Comparison of ENCODE assay signal across 9 cellular contexts in genomic region chr10:7417103-7417623, GRCh38. TPM values are rescaled to one million over a fixed set of nuclear protein-coding genes. Genes with fewer than 3 reads are reported as not detected.
A peak's percentile ranks its signal among the peaks of the same experiment; 100 is the strongest.
DNase-seq lines count a peak whose midpoint lies in the region; ATAC-seq and TF ChIP-seq lines count a peak whose summit lies in the region.
"Had no signal": no experiment of that assay in that cellular context is flagged by ENCODE, and none has a peak within 500 bp of the region (broad histone marks: within the 10 kb centered on the region; RNA-seq: fewer than 3 reads in every experiment).

No MANE protein-coding gene starts in this region.

- H3K9me3 Mint-ChIP-seq in type B pancreatic cell, result no peaks in the 10 kb centered on the region
- H3K9me3 Mint-ChIP-seq: activated T-cell treated with anti-CD3 and anti-CD28 coated beads, Interleukin-2, amount 50 U/mL, for 4 hours had no signal

- no peaks in the 10 kb centered on the region for H3K4me1 Mint-ChIP-seq in type B pancreatic cell (ENCODE audit: unreplicated experiment)

- peaks cover 11% of the 10 kb centered on the region for H3K27me3 ChIP-seq in RWPE2 (ENCODE audit: insufficient read depth, poor library complexity, severe bottlenecking)

- H3K36me3 ChIP-seq in RWPE2 (ENCODE audit: low read depth), result no peaks in the 10 kb centered on the region

- DNase-seq in Right ventricle myocardium superior (no peak), left ventricle myocardium superior (no peak), RWPE2 (ENCODE audit: low spot score) (no peak), globus pallidus (ENCODE audit: low spot score) (peak; percentile 64), type B pancreatic cell (ENCODE audit: extremely low spot score, unreplicated experiment) (no peak), activated gamma-delta T cell treated with Interleukin-2 at 50 U/mL for 16 hours (no peak)
- no peak for DNase-seq in NK-92 treated with Interleukin-12 subunit alpha and Interleukin-12 subunit beta, amount 100 ng/mL, for 24 hours (lab: John Stamatoyannopoulos, UW)
- DNase-seq: activated T-cell treated with anti-CD3 and anti-CD28 coated beads, Interleukin-2, amount 50 U/mL, for 4 hours had no signal

- peak; percentile 84 for TF ChIP-seq CTCF in RWPE2 (IDR thresholded peaks at IDR 0.05; ENCODE audit: poor library complexity, severe bottlenecking)
- peak; percentile 73 for TF ChIP-seq CTCF in type B pancreatic cell (conservative IDR thresholded peaks at IDR 0.05)

- no peak overlapping the region for H3K4me3 ChIP-seq in RWPE2 (ENCODE audit: severe bottlenecking)

- ATAC-seq in Right ventricle myocardium superior (ENCODE audit: poor library complexity) (peak; percentile 17), left ventricle myocardium superior (no peak), RWPE2 (ENCODE audit: low read depth) (no peak), GM19467 (IDR thresholded peaks at IDR 0.05; ENCODE audit: unreplicated experiment) (no peak)

- H3K36me3 Mint-ChIP-seq in type B pancreatic cell, result no peaks in the 10 kb centered on the region

- no peak overlapping the region for H3K4me3 Mint-ChIP-seq in type B pancreatic cell
- H3K4me3 Mint-ChIP-seq: activated T-cell treated with anti-CD3 and anti-CD28 coated beads, Interleukin-2, amount 50 U/mL, for 4 hours had no signal

- H3K27me3 Mint-ChIP-seq in type B pancreatic cell, result peaks cover 91% of the 10 kb centered on the region

- H3K27ac ChIP-seq in RWPE2 (ENCODE audit: poor library complexity, severe bottlenecking), result no peak overlapping the region

- peaks cover 5% of the 10 kb centered on the region for H3K4me1 ChIP-seq in RWPE2 (ENCODE audit: insufficient read depth, poor library complexity, severe bottlenecking)

- H3K9me3 ChIP-seq in RWPE2 (ENCODE audit: severe bottlenecking), result no peaks in the 10 kb centered on the region

- intact Hi-C loops in Right ventricle myocardium superior (cut with DNase I) (loop anchor here (5.0 kb wide), 2 partner anchors 295 to 500 kb away; no protein-coding TSS in a partner anchor), left ventricle myocardium superior (cut with micrococcal nuclease) (loop anchor here (10.0 kb wide), 1 partner anchor 742 kb away; no protein-coding TSS in a partner anchor)

- H3K27ac Mint-ChIP-seq in type B pancreatic cell, result no peak overlapping the region

RNA-seq across cellular contexts. Expression of gene SFMBT2, which starts 6.3 kb away (rescaled TPM):
- total RNA-seq in Right ventricle myocardium superior (9.4 TPM), left ventricle myocardium superior (11.0 TPM), type B pancreatic cell (ENCODE audit: low replicate concordance) (5.4 and 7.2 TPM in 2 replicates)
